Comparison of ENCODE assay signal across 23 cellular contexts in genomic region chr7:19989906-19990305, GRCh38.
"Had no signal": no experiment of that assay in that cellular context is flagged by ENCODE, and none has a peak within 500 bp of the region (broad histone marks: within the 10 kb centered on the region; RNA-seq: fewer than 3 reads in every experiment).

No MANE protein-coding gene starts in this region.

- H3K27ac ChIP-seq: brain microvascular endothelial cell, cardiac muscle cell, RWPE1, SJCRH30 had no signal

- H3K27me3 ChIP-seq: brain microvascular endothelial cell, cardiac muscle cell, SJCRH30 had no signal

- H3K36me3 ChIP-seq: brain microvascular endothelial cell, cardiac muscle cell, SJCRH30 had no signal

- DNase-seq: activated CD4-positive, alpha-beta T cell treated with anti-CD3 and anti-CD28 coated beads, Interleukin-2, amount 10 ng/mL, durations not matched to agents 24 days and 14 days; activated CD4-positive, alpha-beta T cell treated with anti-CD3 and anti-CD28 coated beads, Interleukin-2, amount 50 U/mL, for 48 hours; activated CD4-positive, CD25-positive, alpha-beta regulatory T cell treated with anti-CD3 and anti-CD28 coated beads, Interleukin-2, amount 50 U/mL, for 72 hours; activated CD8-positive, alpha-beta memory T cell treated with anti-CD3 and anti-CD28 coated beads, Interleukin-2, amount 10 ng/mL, durations not matched to agents 7 days and 5 days; activated effector memory CD4-positive, alpha-beta T cell treated with Interleukin-2 at 50 U/mL for 16 hours; activated naive CD4-positive, alpha-beta T cell; activated T-cell treated with anti-CD3 and anti-CD28 coated beads, Interleukin-2, amount 50 U/mL, for 24 hours; brain microvascular endothelial cell; Kasumi-1; KBM-7; NCI-H1092; NCI-H1417; NCI-H2029; NCI-H2107; NCI-H2171 treated with DMSO at 0.1 percent for 48 hours; NCI-H226; NCI-H526 treated with DMSO at 0.1 percent for 48 hours; NCI-H82; Right ventricle myocardium superior; SW 1271 had no signal

- H3K9me3 ChIP-seq: SJCRH30 had no signal

- H3K4me3 ChIP-seq: cardiac muscle cell, SJCRH30 had no signal
